ENCODE assay signal across 8 cellular contexts in genomic region chr3:23587513-23587912, GRCh38.
"Had no signal": no experiment of that assay in that cellular context is flagged by ENCODE, and none has a peak within 500 bp of the region (broad histone marks: within the 10 kb centered on the region; RNA-seq: fewer than 3 reads in every experiment).

No MANE protein-coding gene starts in this region.

- H3K9me3 Mint-ChIP-seq: GM23338 had no signal

- DNase-seq: H9, HCEC 1CT, IMR-90, KBM-7 had no signal

- ATAC-seq: GM23338 had no signal

- H3K4me3 Mint-ChIP-seq: GM23338, H9 had no signal

- H3K4me3 ChIP-seq: GM23338 had no signal

- FAIRE-seq: H1, H54, HTR-8/SVneo had no signal

- H3K27ac Mint-ChIP-seq: GM23338, H9 had no signal

- H2AFZ ChIP-seq: GM23338 had no signal

- H3K4me2 ChIP-seq: GM23338 had no signal
